Comparison of ENCODE assay signal across 9 cellular contexts in the genomic region with DNA sequence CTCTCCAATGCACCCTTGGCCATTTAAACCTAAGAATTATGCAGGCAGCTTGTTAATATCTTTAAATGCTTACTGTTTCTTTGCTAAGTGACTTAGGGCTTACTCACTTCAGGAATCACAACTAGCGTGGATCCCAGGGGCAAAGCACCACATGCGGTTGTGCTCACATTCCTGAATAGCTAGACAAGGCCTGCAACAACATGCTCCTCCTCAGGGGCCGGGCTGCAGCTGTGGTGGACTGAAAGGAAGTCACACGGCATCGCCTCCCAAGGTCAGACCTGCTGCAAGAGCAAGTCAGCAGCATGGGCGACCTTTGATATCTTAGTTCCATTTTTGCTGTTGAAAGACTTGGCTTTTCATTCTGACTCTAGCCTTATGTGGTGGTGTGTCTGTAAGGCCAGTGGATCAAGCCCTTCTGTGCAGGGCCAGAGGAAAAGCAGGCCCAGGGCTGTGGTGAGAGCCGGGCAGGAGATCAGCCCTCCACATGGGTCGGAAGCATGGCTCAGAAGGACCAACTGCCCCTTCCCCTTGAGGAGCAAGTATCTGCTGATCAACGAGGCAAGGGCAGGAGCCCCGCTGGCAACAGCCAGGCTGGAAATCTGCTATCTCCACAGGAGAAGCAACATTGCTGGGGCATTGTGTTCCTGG.
DNase-seq lines count a peak whose midpoint lies in the region; ATAC-seq and TF ChIP-seq lines count a peak whose summit lies in the region.
"Had no signal": no experiment of that assay in that cellular context is flagged by ENCODE, and none has a peak within 500 bp of the region (broad histone marks: within the 10 kb centered on the region; RNA-seq: fewer than 3 reads in every experiment).

No MANE protein-coding gene starts in this region.

- H2AK5ac ChIP-seq in trophoblast cell (ENCODE audit: low read length), result peak overlapping the region; percentile 32

- no peak overlapping the region for H3K27ac ChIP-seq in trophoblast cell (ENCODE audit: low read depth, low read length)

- H3K9ac ChIP-seq in trophoblast cell (ENCODE audit: low read length), result no peak overlapping the region

- peaks cover 6% of the 10 kb centered on the region for H3K9me3 ChIP-seq in trophoblast cell (ENCODE audit: insufficient read depth, low read depth, low read length)

- peaks cover 4% of the 10 kb centered on the region for H3K79me1 ChIP-seq in trophoblast cell (ENCODE audit: low read length)

- no CpG with 5 or more reads among the region's 10 CpGs for WGBS in trophoblast cell (ENCODE audit: extremely low coverage, insufficient coverage, insufficient read length)

- H3K79me2 ChIP-seq in trophoblast cell (ENCODE audit: control insufficient read depth, insufficient read depth, low read length, poor library complexity), result no peaks in the 10 kb centered on the region

- no peak for TF ChIP-seq CTCF in fibroblast of villous mesenchyme (IDR thresholded peaks at IDR 0.05; ENCODE audit: insufficient read depth, low read depth, low read length)

- H3K36me3 ChIP-seq in trophoblast cell (ENCODE audit: control insufficient read depth in 1 of 2, insufficient read depth in 2 of 2, low read length in 2 of 2), result peaks cover 0 to 3% of the 10 kb centered on the region in 2 experiments

- ATAC-seq in GM19438 (IDR thresholded peaks at IDR 0.05; ENCODE audit: low read depth, unreplicated experiment), result peak; percentile 73
- ATAC-seq in HG03460 (IDR thresholded peaks at IDR 0.05; ENCODE audit: unreplicated experiment), result no peak
- no peak for ATAC-seq in HG02970 (IDR thresholded peaks at IDR 0.05; ENCODE audit: low FRiP score, unreplicated experiment)

- no peak overlapping the region for H3K23ac ChIP-seq in trophoblast cell (ENCODE audit: low read length)

- no peaks in the 10 kb centered on the region for H3K27me3 ChIP-seq in trophoblast cell (ENCODE audit: insufficient read depth, low read length)

- H4K8ac ChIP-seq in trophoblast cell (ENCODE audit: low read depth, low read length), result peak overlapping the region; percentile 20

- H3K18ac ChIP-seq in trophoblast cell (ENCODE audit: low read length), result peak overlapping the region; percentile 22

- no peak overlapping the region for H3K4ac ChIP-seq in trophoblast cell (ENCODE audit: low read depth, low read length)

- H2AFZ ChIP-seq in trophoblast cell (ENCODE audit: insufficient read depth, low read length, poor library complexity), result no peak overlapping the region

- H3K4me1 ChIP-seq in trophoblast cell (ENCODE audit: control insufficient read depth in 1 of 2, insufficient read depth in 2 of 2, low read length in 2 of 2), result peaks cover 4 to 7% of the 10 kb centered on the region in 2 experiments

- H3K4me3 ChIP-seq in fibroblast of villous mesenchyme (ENCODE audit: low read depth, low read length) (no peak overlapping the region), trophoblast cell (ENCODE audit: low read depth, low read length) (no peak overlapping the region)

- peak overlapping the region; percentile 14 for H2BK5ac ChIP-seq in trophoblast cell (ENCODE audit: low read depth, low read length, poor library complexity)

- H3K4me2 ChIP-seq in trophoblast cell (ENCODE audit: low read length), result no peak overlapping the region

- H2BK12ac ChIP-seq in trophoblast cell (ENCODE audit: low read length), result peak overlapping the region; percentile 21

- DNase-seq in RKO (ENCODE audit: low spot score) (peak; percentile 61), fibroblast of villous mesenchyme (ENCODE audit: low read depth) (peak; percentile 99), trophoblast cell (peak; percentile 55 to 67), NCI-H1105 treated with DMSO at 0.1 percent for 48 hours (lab: John Stamatoyannopoulos, UW) (no peak)
- DNase-seq in activated CD4-positive, CD25-positive, alpha-beta regulatory T cell treated with anti-CD3 and anti-CD28 coated beads, Interleukin-2, amount 50 U/mL, for 72 hours, result no peak
- DNase-seq: NCI-H526 had no signal

- H2BK120ac ChIP-seq in trophoblast cell (ENCODE audit: insufficient read depth, low read length, poor library complexity), result no peak overlapping the region

- H4K12ac ChIP-seq in trophoblast cell (ENCODE audit: low read depth, low read length), result no peak overlapping the region

- H3K14ac ChIP-seq in trophoblast cell (ENCODE audit: low read length), result peak overlapping the region; percentile 60

- H4K91ac ChIP-seq in trophoblast cell (ENCODE audit: low read depth, low read length), result peak overlapping the region; percentile 60

Comparison
In these comparisons a context has a peak if more than half of its experiments do, and no peak if none do; other contexts are left out.
1. DNase-seq: peak in RKO (single experiment), fibroblast of villous mesenchyme (single experiment) and trophoblast cell (2 of 2); none in NCI-H1105 treated with DMSO at 0.1 percent for 48 hours (single experiment) and activated CD4-positive, CD25-positive, alpha-beta regulatory T cell treated with anti-CD3 and anti-CD28 coated beads, Interleukin-2, amount 50 U/mL, for 72 hours (single experiment).